8 cellular contexts compared by ENCODE assay signal in genomic region chr5:111063709-111064322, GRCh38. TPM values are rescaled to one million over a fixed set of nuclear protein-coding genes. Genes with fewer than 3 reads are reported as not detected.
DNase-seq lines count a peak whose midpoint lies in the region; ATAC-seq and TF ChIP-seq lines count a peak whose summit lies in the region.

No MANE protein-coding gene starts in this region.

- no peaks in the 10 kb centered on the region for H3K36me3 Mint-ChIP-seq in T-helper 2 cell treated with Interferon-gamma antibody and Interleukin-4, amounts not matched to agents 5 μg/mL and 100 μg/mL, for 36 hours (ENCODE audit: low read depth)

- no peak overlapping the region for H3K56ac ChIP-seq in mesendoderm (ENCODE audit: low read length)

- no peaks in the 10 kb centered on the region for H3K79me1 ChIP-seq in mesendoderm (ENCODE audit: low read length)

- intact Hi-C loops in right lobe of liver (cut with DNase I): no loop called here

- 12% methylated on average over 3 of the region's 3 CpGs for WGBS in right lobe of liver (ENCODE audit: insufficient coverage, low coverage, low lambda C conversion rate, missing lambda C conversion rate)
- WGBS in mesendoderm (ENCODE audit: extremely low coverage, insufficient coverage, low lambda C conversion rate): no CpG with 5 or more reads among the region's 3 CpGs

- H4K8ac ChIP-seq in mesendoderm (ENCODE audit: low read depth, low read length): no peak overlapping the region

- no peaks in the 10 kb centered on the region for H3K9me3 Mint-ChIP-seq in T-helper 2 cell treated with Interferon-gamma antibody and Interleukin-4, amounts not matched to agents 5 μg/mL and 100 μg/mL, for 36 hours

- no peak overlapping the region for H4K5ac ChIP-seq in mesendoderm (ENCODE audit: low read length)

- no peak for TF ChIP-seq POLR2A in right lobe of liver (IDR thresholded peaks at IDR 0.05)

- no peak overlapping the region for H3K9ac ChIP-seq in mesendoderm (ENCODE audit: low read length)

- no peak overlapping the region for H2BK120ac ChIP-seq in mesendoderm (ENCODE audit: low read depth, low read length)

- H3K4me3 ChIP-seq in right lobe of liver (no peak overlapping the region), mesendoderm (ENCODE audit: low read length) (no peak overlapping the region)

- H3K27me3 Mint-ChIP-seq in T-helper 2 cell treated with Interferon-gamma antibody and Interleukin-4, amounts not matched to agents 5 μg/mL and 100 μg/mL, for 36 hours (ENCODE audit: low read depth): peaks cover 60% of the 10 kb centered on the region

- in situ Hi-C loops in GM13976 (cut with MboI; ENCODE audit: low sequenced_read_pairs, unreplicated experiment) (loop anchor here (25.0 kb wide), 1 partner anchor 302 kb away; no protein-coding TSS in a partner anchor), SK-MEL-5 (cut with HindIII; ENCODE audit: low pct_unique_long_range_greater_than_20kb, low sequenced_read_pairs) (no loop called here)

- H3K36me3 ChIP-seq in right lobe of liver: no peaks in the 10 kb centered on the region
- no peaks in the 10 kb centered on the region for H3K36me3 ChIP-seq in mesendoderm (ENCODE audit: control insufficient read depth, insufficient read depth, low read length)

- H3K27ac Mint-ChIP-seq in T-helper 2 cell treated with Interferon-gamma antibody and Interleukin-4, amounts not matched to agents 5 μg/mL and 100 μg/mL, for 36 hours: no peak overlapping the region

- no peaks in the 10 kb centered on the region for H3K79me2 ChIP-seq in mesendoderm (ENCODE audit: control insufficient read depth, insufficient read depth, low read length)

- H3K4ac ChIP-seq in mesendoderm (ENCODE audit: low read depth, low read length): no peak overlapping the region

- H3K9me3 ChIP-seq in right lobe of liver: no peaks in the 10 kb centered on the region

- H3K4me1 Mint-ChIP-seq in T-helper 2 cell treated with Interferon-gamma antibody and Interleukin-4, amounts not matched to agents 5 μg/mL and 100 μg/mL, for 36 hours (ENCODE audit: low read depth): no peaks in the 10 kb centered on the region

- TF ChIP-seq CTCF in GM13976 (IDR thresholded peaks at IDR 0.05; ENCODE audit: borderline replicate concordance, control extremely low read depth, extremely low read depth, insufficient read depth, missing control alignments) (peak; percentile 16), right lobe of liver (IDR thresholded peaks at IDR 0.05) (peak; percentile 48 to 69 (median 63))

- H2AK5ac ChIP-seq in mesendoderm (ENCODE audit: low read length): no peak overlapping the region

- DNase-seq in GM13976 (ENCODE audit: low spot score) (no peak), SK-MEL-5 (ENCODE audit: low read depth, low spot score) (peak; percentile 25), right lobe of liver (peak in 2 of 3 donors; percentile 19 to 52), mesendoderm (no peak), occipital lobe (lab: John Stamatoyannopoulos, UW) (no peak)
- DNase-seq in T-helper 2 cell treated with Interferon-gamma antibody and Interleukin-4, amounts not matched to agents 5 μg/mL and 100 μg/mL, for 36 hours (ENCODE audit: low spot score): no peak

- H3K23ac ChIP-seq in mesendoderm (ENCODE audit: low read length): no peak overlapping the region

- H3K27ac ChIP-seq in right lobe of liver: peak overlapping the region in 1 of 3 donors; percentile 0
- no peak overlapping the region for H3K27ac ChIP-seq in mesendoderm (ENCODE audit: low read depth, low read length)

- H2BK15ac ChIP-seq in mesendoderm (replicated peaks; ENCODE audit: low read depth): no peak overlapping the region

- H3K27me3 ChIP-seq in right lobe of liver (no peaks in the 10 kb centered on the region), mesendoderm (ENCODE audit: insufficient read depth, low read length, poor library complexity) (no peaks in the 10 kb centered on the region)

- H3K4me2 ChIP-seq in mesendoderm (ENCODE audit: low read length): no peak overlapping the region

- ATAC-seq in HG02623 (IDR thresholded peaks at IDR 0.05; ENCODE audit: unreplicated experiment) (peak; percentile 74), right lobe of liver (peak; percentile 89 to 96 (median 94)), HG02981 (IDR thresholded peaks at IDR 0.05; ENCODE audit: unreplicated experiment) (no peak)

- H2BK5ac ChIP-seq in mesendoderm (ENCODE audit: low read length): no peak overlapping the region

- H3K4me1 ChIP-seq in right lobe of liver: peaks cover 0 to 15% (median 4%) of the 10 kb centered on the region in 4 donors
- H3K4me1 ChIP-seq in mesendoderm (ENCODE audit: control insufficient read depth, low read depth, low read length): no peaks in the 10 kb centered on the region

- no peak overlapping the region for H3K18ac ChIP-seq in mesendoderm (ENCODE audit: low read length)

- H3K4me3 Mint-ChIP-seq in T-helper 2 cell treated with Interferon-gamma antibody and Interleukin-4, amounts not matched to agents 5 μg/mL and 100 μg/mL, for 36 hours: no peak overlapping the region

RNA-seq across cellular contexts. Expression of gene TSLP, which starts 7.7 kb away (rescaled TPM):
- 0.13 TPM in 1 of 2 replicates, not detected in the other for total RNA-seq in SK-MEL-5 (2014; rRNA removed; shearing (Covaris generic))
- not detected in 2 replicates for polyA plus RNA-seq in SK-MEL-5 (2015; cell fraction: cytosol; rRNA removed)
- polyA plus RNA-seq in SK-MEL-5 (2015; cell fraction: nucleus; rRNA removed): not detected in 2 replicates
- 1 to 10 TPM in 3 of 6 experiments, under 1 TPM in 3; 0.74 to 2.4 (median 1.4) TPM for total RNA-seq in right lobe of liver
- 1.1 TPM for polyA plus RNA-seq in mesendoderm (2013, experiment 1 of 2)
- 1.1 TPM for polyA plus RNA-seq in mesendoderm (2013, experiment 2 of 2)
- not detected for total RNA-seq in occipital lobe

RNA-seq across cellular contexts. Expression of gene WDR36, which starts 28.3 kb away (rescaled TPM):
- total RNA-seq in SK-MEL-5 (2014; rRNA removed; shearing (Covaris generic)): 71.6 and 77.1 TPM in 2 replicates
- polyA plus RNA-seq in SK-MEL-5 (2015; cell fraction: cytosol; rRNA removed): 23.8 and 38.7 TPM in 2 replicates
- polyA plus RNA-seq in SK-MEL-5 (2015; cell fraction: nucleus; rRNA removed): 95.1 and 116 TPM in 2 replicates
- total RNA-seq in right lobe of liver (10 to 100 TPM; 12.7 to 17.5 (median 16.5) TPM), occipital lobe (61.8 TPM)
- polyA plus RNA-seq in mesendoderm (2013, experiment 1 of 2): 21.8 TPM
- 20.8 TPM for polyA plus RNA-seq in mesendoderm (2013, experiment 2 of 2)

Comparison
In these comparisons a context has a peak if more than half of its experiments do, and no peak if none do; other contexts are left out.
1. DNase-seq: peak in SK-MEL-5 (single experiment) and right lobe of liver (2 of 3); none in GM13976 (single experiment), mesendoderm (single experiment), T-helper 2 cell treated with Interferon-gamma antibody and Interleukin-4, amounts not matched to agents 5 μg/mL and 100 μg/mL, for 36 hours (single experiment) and occipital lobe (single experiment).